23 cellular contexts compared by ENCODE assay signal in genomic region chr12:62446741-62447452, GRCh38.
"Had no signal": no experiment of that assay in that cellular context is flagged by ENCODE, and none has a peak within 500 bp of the region (broad histone marks: within the 10 kb centered on the region; RNA-seq: fewer than 3 reads in every experiment).

No MANE protein-coding gene starts in this region.

- H3K9me3 ChIP-seq: prostate gland, right lobe of liver had no signal

- H3K79me2 ChIP-seq: parathyroid adenoma had no signal

- ATAC-seq: esophagus mucosa; heart left ventricle; naive thymus-derived CD4-positive, alpha-beta T cell; right lobe of liver; stimulated activated naive B cell treated with anti-CD40 and anti-IgM and Interleukin-4, amounts not matched to agents 10 μg/mL and 1 μg/mL and 100 μg/mL, for 72 hours; stimulated activated naive CD8-positive, alpha-beta T cell treated with anti-CD3 and anti-CD28 coated beads, Interleukin-15, amount 100 ng/mL, for 72 hours had no signal

- DNase-seq: cortex of kidney; dorsolateral prefrontal cortex; effector memory CD4-positive, alpha-beta T cell; heart left ventricle; hippocampal formation; mesendoderm; naive thymus-derived CD4-positive, alpha-beta T cell; nephron progenitor cell; right lobe of liver; spleen; stimulated activated CD4-positive, alpha-beta T cell treated with anti-CD3 and anti-CD28 coated beads, Interleukin-15, amount 100 ng/mL, for 24 hours; stimulated activated CD4-positive, alpha-beta T cell treated with anti-CD3 and anti-CD28 coated beads, Interleukin-1b, Interleukin-23, amount 100 ng/mL, for 48 hours; stimulated activated CD4-positive, alpha-beta T cell treated with anti-CD3 and anti-CD28 coated beads, Interleukin-4, amount 100 ng/mL, for 24 hours; stimulated activated naive B cell treated with anti-CD40 and anti-IgM and Interleukin-4, amounts not matched to agents 10 μg/mL and 1 μg/mL and 100 μg/mL, for 72 hours; stimulated activated naive CD8-positive, alpha-beta T cell treated with anti-CD3 and anti-CD28 coated beads, Interleukin-15, amount 100 ng/mL, for 72 hours; substantia nigra; trophoblast cell had no signal

- FAIRE-seq: endometrium, frontal cortex had no signal

- H3K27ac Mint-ChIP-seq: naive thymus-derived CD4-positive, alpha-beta T cell; nephron progenitor cell; stimulated activated naive B cell treated with anti-CD40 and anti-IgM and Interleukin-4, amounts not matched to agents 10 μg/mL and 1 μg/mL and 100 μg/mL, for 72 hours; stimulated activated naive CD8-positive, alpha-beta T cell treated with anti-CD3 and anti-CD28 coated beads, Interleukin-15, amount 100 ng/mL, for 72 hours had no signal

- H3K4me3 ChIP-seq: dorsolateral prefrontal cortex, heart left ventricle, prostate gland, right lobe of liver, spleen, thoracic aorta had no signal

- H3K27ac ChIP-seq: dorsolateral prefrontal cortex, heart left ventricle, parathyroid adenoma, prostate gland, right lobe of liver, spleen, thoracic aorta had no signal

- H3K4me1 Mint-ChIP-seq: naive thymus-derived CD4-positive, alpha-beta T cell; nephron progenitor cell; stimulated activated naive B cell treated with anti-CD40 and anti-IgM and Interleukin-4, amounts not matched to agents 10 μg/mL and 1 μg/mL and 100 μg/mL, for 72 hours; stimulated activated naive CD8-positive, alpha-beta T cell treated with anti-CD3 and anti-CD28 coated beads, Interleukin-15, amount 100 ng/mL, for 72 hours had no signal

- H3K4me1 ChIP-seq: heart left ventricle, parathyroid adenoma, prostate gland, right lobe of liver, spleen had no signal

- H2AFZ ChIP-seq: parathyroid adenoma had no signal

- H3K36me3 ChIP-seq: heart left ventricle, prostate gland, right lobe of liver, spleen, thoracic aorta had no signal

- H3K4me3 Mint-ChIP-seq: naive thymus-derived CD4-positive, alpha-beta T cell; nephron progenitor cell; stimulated activated naive B cell treated with anti-CD40 and anti-IgM and Interleukin-4, amounts not matched to agents 10 μg/mL and 1 μg/mL and 100 μg/mL, for 72 hours; stimulated activated naive CD8-positive, alpha-beta T cell treated with anti-CD3 and anti-CD28 coated beads, Interleukin-15, amount 100 ng/mL, for 72 hours had no signal

- H3K27me3 ChIP-seq: dorsolateral prefrontal cortex, right lobe of liver, spleen had no signal

- H3K9ac ChIP-seq: parathyroid adenoma had no signal
